Comparison of ENCODE assay signal across 10 cellular contexts in genomic region chr16:4309102-4309832, GRCh38. TPM values are rescaled to one million over a fixed set of nuclear protein-coding genes. Genes with fewer than 3 reads are reported as not detected.
DNase-seq lines count a peak whose midpoint lies in the region; ATAC-seq and TF ChIP-seq lines count a peak whose summit lies in the region.
"Had no signal": no experiment of that assay in that cellular context is flagged by ENCODE, and none has a peak within 500 bp of the region (broad histone marks: within the 10 kb centered on the region; RNA-seq: fewer than 3 reads in every experiment).

No MANE protein-coding gene starts in this region.

- H3K9me3 ChIP-seq in PC-3 (ENCODE audit: low read length), result no peaks in the 10 kb centered on the region
- no peaks in the 10 kb centered on the region for H3K9me3 ChIP-seq in gastroesophageal sphincter
- no peaks in the 10 kb centered on the region for H3K9me3 ChIP-seq in stomach smooth muscle (ENCODE audit: control insufficient read depth in 2 of 2, low read length in 2 of 2)
- H3K9me3 ChIP-seq in left lung, result no peaks in the 10 kb centered on the region
- no peaks in the 10 kb centered on the region for H3K9me3 ChIP-seq in transverse colon
- no peaks in the 10 kb centered on the region for H3K9me3 ChIP-seq in GM23248 (ENCODE audit: low read depth)
- H3K9me3 ChIP-seq: HAP-1 had no signal

- no peak overlapping the region for H3K9ac ChIP-seq in PC-3 (ENCODE audit: low read length)
- no peak overlapping the region for H3K9ac ChIP-seq in stomach smooth muscle (ENCODE audit: low read length in 2 of 2)
- H3K9ac ChIP-seq in GM23248, result no peak overlapping the region

- H3K27ac ChIP-seq in PC-3 (ENCODE audit: low read length), result no peak overlapping the region
- peak overlapping the region in 3 of 4 donors; percentile 67 to 78 (median 71) for H3K27ac ChIP-seq in gastroesophageal sphincter
- peak overlapping the region; percentile 64 for H3K27ac ChIP-seq in stomach smooth muscle (ENCODE audit: low read length)
- H3K27ac ChIP-seq in left lung, result no peak overlapping the region
- peak overlapping the region in 2 of 4 donors; percentile 28 to 36 for H3K27ac ChIP-seq in transverse colon
- H3K27ac ChIP-seq in GM23248, result no peak overlapping the region
- H3K27ac ChIP-seq: PC-9 had no signal

- CTCF ChIA-PET in PC-3 (lab: Charles Lee), result interaction anchor here (0.7 kb wide), 1 partner anchor 19 kb away, joined by 4 read pairs; no protein-coding TSS in a partner anchor

- no peak for ATAC-seq in PC-3
- no peak for ATAC-seq in gastroesophageal sphincter
- no peak for ATAC-seq in left lung

- in situ Hi-C loops in transverse colon (cut with MboI; ENCODE audit: low pct_ligation_motif_present in 1 of 4, low pct_unique_long_range_greater_than_20kb in 1 of 4, low sequenced_read_pairs in 3 of 4), result no loop called here
- in situ Hi-C loops in GM23248 (cut with MboI), result no loop called here

- H3K36me3 Mint-ChIP-seq in activated naive CD4-positive, alpha-beta T cell treated with anti-CD3 and anti-CD28 coated beads, Interleukin-2, amount 50 U/mL, for 24 hours, result peaks cover 3% of the 10 kb centered on the region

- no peaks in the 10 kb centered on the region for H3K9me3 Mint-ChIP-seq in activated naive CD4-positive, alpha-beta T cell treated with anti-CD3 and anti-CD28 coated beads, Interleukin-2, amount 50 U/mL, for 24 hours

- POLR2A ChIA-PET in PC-3 (lab: Charles Lee; ENCODE audit: unreplicated experiment), result no interaction called here

- H3K79me2 ChIP-seq in PC-3 (ENCODE audit: low read length) (peaks cover 12% of the 10 kb centered on the region), GM23248 (ENCODE audit: insufficient read depth) (no peaks in the 10 kb centered on the region)

- H2AFZ ChIP-seq in PC-3 (ENCODE audit: low read length), result no peak overlapping the region
- no peak overlapping the region for H2AFZ ChIP-seq in GM23248
- H2AFZ ChIP-seq: PC-9 had no signal

- H3K4me3 Mint-ChIP-seq in activated naive CD4-positive, alpha-beta T cell treated with anti-CD3 and anti-CD28 coated beads, Interleukin-2, amount 50 U/mL, for 24 hours, result peak overlapping the region; percentile 26

- H4K20me1 ChIP-seq in PC-3 (ENCODE audit: low read length) (no peaks in the 10 kb centered on the region), GM23248 (ENCODE audit: insufficient read depth) (no peaks in the 10 kb centered on the region)

- H3K4me1 ChIP-seq in PC-3 (ENCODE audit: insufficient read depth, low read length), result peaks cover 23% of the 10 kb centered on the region
- peaks cover 0 to 47% (median 9%) of the 10 kb centered on the region in 3 donors for H3K4me1 ChIP-seq in gastroesophageal sphincter
- peaks cover 17% of the 10 kb centered on the region for H3K4me1 ChIP-seq in stomach smooth muscle (ENCODE audit: control insufficient read depth, insufficient read depth, low read length)
- H3K4me1 ChIP-seq in left lung, result peaks cover 10 to 35% of the 10 kb centered on the region in 2 donors
- peaks cover 6 to 26% (median 13%) of the 10 kb centered on the region in 4 donors for H3K4me1 ChIP-seq in transverse colon
- no peaks in the 10 kb centered on the region for H3K4me1 ChIP-seq in GM23248 (ENCODE audit: insufficient read depth)

- no peak for DNase-seq in activated naive CD4-positive, alpha-beta T cell treated with anti-CD3 and anti-CD28 coated beads, Interleukin-2, amount 50 U/mL, for 16 hours
- peak; percentile 16 for DNase-seq in PC-3
- DNase-seq in left lung, result no peak
- no peak for DNase-seq in transverse colon
- no peak for DNase-seq in GM23248

- peaks cover 5% of the 10 kb centered on the region for H3K27me3 Mint-ChIP-seq in activated naive CD4-positive, alpha-beta T cell treated with anti-CD3 and anti-CD28 coated beads, Interleukin-2, amount 50 U/mL, for 24 hours

- no peak for TF ChIP-seq CTCF in PC-3 (conservative IDR thresholded peaks at IDR 0.05; ENCODE audit: low read depth, low read length)
- no peak for TF ChIP-seq CTCF in gastroesophageal sphincter (IDR thresholded peaks at IDR 0.05)
- TF ChIP-seq CTCF in left lung (IDR thresholded peaks at IDR 0.05), result no peak
- no peak for TF ChIP-seq CTCF in transverse colon (IDR thresholded peaks at IDR 0.05)

- no peaks in the 10 kb centered on the region for H3K27me3 ChIP-seq in PC-3 (ENCODE audit: low read length)
- no peaks in the 10 kb centered on the region for H3K27me3 ChIP-seq in gastroesophageal sphincter
- no peaks in the 10 kb centered on the region for H3K27me3 ChIP-seq in stomach smooth muscle (ENCODE audit: control insufficient read depth in 1 of 2, insufficient read depth in 2 of 2, low read length in 2 of 2)
- H3K27me3 ChIP-seq in left lung, result peaks cover 0 to 13% of the 10 kb centered on the region in 2 donors
- H3K27me3 ChIP-seq in transverse colon, result peaks cover 13% of the 10 kb centered on the region
- no peaks in the 10 kb centered on the region for H3K27me3 ChIP-seq in GM23248 (replicated peaks; ENCODE audit: insufficient read depth)

- intact Hi-C loops in PC-3 (cut with micrococcal nuclease), result no loop called here
- intact Hi-C loops in left lung (cut with DNase I), result no loop called here
- intact Hi-C loops in transverse colon (cut with DNase I; ENCODE audit: low total_unique reads), result no loop called here

- H3K27ac Mint-ChIP-seq in activated naive CD4-positive, alpha-beta T cell treated with anti-CD3 and anti-CD28 coated beads, Interleukin-2, amount 50 U/mL, for 24 hours, result peak overlapping the region; percentile 27

- H3K4me1 Mint-ChIP-seq in activated naive CD4-positive, alpha-beta T cell treated with anti-CD3 and anti-CD28 coated beads, Interleukin-2, amount 50 U/mL, for 24 hours, result peaks cover 32% of the 10 kb centered on the region

- WGBS in gastroesophageal sphincter (ENCODE audit: low coverage in 1 of 2), 2 donors, result 83 to 90% methylated on average over 2 to 6 of the region's 14 CpGs
- WGBS in transverse colon (ENCODE audit: low coverage in 1 of 2), 2 donors, result 81 to 88% methylated on average over 6 to 14 of the region's 14 CpGs
- 94 to 96% methylated on average over 14 of the region's 14 CpGs for WGBS in GM23248 (ENCODE audit: low coverage in 1 of 2, low lambda C conversion rate in 2 of 2, missing lambda C conversion rate in 2 of 2), 2 experiments

- H3F3A ChIP-seq in PC-3 (ENCODE audit: low read length, unreplicated experiment) (no peaks in the 10 kb centered on the region), GM23248 (ENCODE audit: insufficient read depth) (peaks cover 14% of the 10 kb centered on the region)

- TF ChIP-seq EP300 in gastroesophageal sphincter (IDR thresholded peaks at IDR 0.05) (no peak), transverse colon (IDR thresholded peaks at IDR 0.05; ENCODE audit: low read depth) (no peak)

- TF ChIP-seq POLR2A in gastroesophageal sphincter (IDR thresholded peaks at IDR 0.05) (no peak), transverse colon (IDR thresholded peaks at IDR 0.05) (no peak)

- H3K4me3 ChIP-seq in PC-3 (ENCODE audit: low read length), result no peak overlapping the region
- H3K4me3 ChIP-seq in gastroesophageal sphincter, result no peak overlapping the region
- H3K4me3 ChIP-seq in stomach smooth muscle (ENCODE audit: low read length in 2 of 2), result no peak overlapping the region
- no peak overlapping the region for H3K4me3 ChIP-seq in left lung
- H3K4me3 ChIP-seq in transverse colon, result no peak overlapping the region
- no peak overlapping the region for H3K4me3 ChIP-seq in GM23248
- H3K4me3 ChIP-seq: HAP-1, PC-9 had no signal

- no peaks in the 10 kb centered on the region for H3K36me3 ChIP-seq in PC-3 (ENCODE audit: low read depth, low read length)
- H3K36me3 ChIP-seq in gastroesophageal sphincter, result no peaks in the 10 kb centered on the region
- H3K36me3 ChIP-seq in stomach smooth muscle (ENCODE audit: control insufficient read depth in 2 of 2, insufficient read depth in 2 of 2, low read length in 2 of 2), result no peaks in the 10 kb centered on the region
- H3K36me3 ChIP-seq in left lung, result no peaks in the 10 kb centered on the region
- H3K36me3 ChIP-seq in transverse colon, result no peaks in the 10 kb centered on the region
- no peaks in the 10 kb centered on the region for H3K36me3 ChIP-seq in GM23248 (ENCODE audit: low read depth)

- H3K4me2 ChIP-seq in PC-3 (ENCODE audit: low read length) (no peak overlapping the region), GM23248 (ENCODE audit: unreplicated experiment) (no peak overlapping the region)

- H3K9me2 ChIP-seq in PC-3 (replicated peaks; ENCODE audit: low read length) (no peaks in the 10 kb centered on the region), GM23248 (ENCODE audit: insufficient read depth) (no peaks in the 10 kb centered on the region)

- BruUV-seq in PC-3 (replicated peaks; lab: Mats Ljungman, UMichigan), result no TSS peak

RNA-seq across cellular contexts. Expression of gene GLIS2, which starts 6.6 kb away (rescaled TPM):
- total RNA-seq in PC-3 (2014; rRNA removed) (2.1 and 5.9 TPM in 2 replicates), gastroesophageal sphincter (10 to 100 TPM in 1 of 4 donors, 1 to 10 TPM in 3; 5.7 to 26.9 (median 7.9) TPM), left lung (10 to 100 TPM; 28.9 to 31.0 TPM), transverse colon (1 to 10 TPM in 3 of 4 donors, under 1 TPM in 1; 0.68 to 5.0 (median 1.8) TPM)
- total RNA-seq in GM23248 (2014; rRNA removed; shearing (Covaris generic)), result 2.9 and 3.2 TPM in 2 replicates
- 6.8 and 7.3 TPM in 2 replicates for polyA plus RNA-seq in GM23248 (2016; fragmentation: Nextera tagmentation; extraction: Ambion mirVana)

RNA-seq across cellular contexts. Expression of gene TFAP4, which starts 36.4 kb away (rescaled TPM):
- total RNA-seq in PC-3 (2014; rRNA removed) (35.7 and 38.1 TPM in 2 replicates), gastroesophageal sphincter (1 to 10 TPM; 3.3 to 5.9 (median 4.7) TPM), left lung (10 to 100 TPM in 1 of 2 donors, 1 to 10 TPM in 1; 6.4 to 12.8 TPM), transverse colon (1 to 10 TPM; 4.6 to 8.4 (median 6.3) TPM)
- total RNA-seq in GM23248 (2014; rRNA removed; shearing (Covaris generic)), result 3.4 and 5.4 TPM in 2 replicates
- 0.91 and 1.5 TPM in 2 replicates for polyA plus RNA-seq in GM23248 (2016; fragmentation: Nextera tagmentation; extraction: Ambion mirVana)

RNA-seq across cellular contexts. Expression of gene PAM16, which starts 41.9 kb away (rescaled TPM):
- 91.2 and 95.5 TPM in 2 replicates for total RNA-seq in PC-3 (2014; rRNA removed)
- total RNA-seq in gastroesophageal sphincter, result 10 to 100 TPM; 26.0 to 37.3 (median 34.7) TPM
- total RNA-seq in left lung, result 10 to 100 TPM; 26.2 to 44.6 TPM
- total RNA-seq in transverse colon, result 10 to 100 TPM; 26.5 to 40.5 (median 29.2) TPM
- total RNA-seq in GM23248 (2014; rRNA removed; shearing (Covaris generic)), result 20.4 and 33.0 TPM in 2 replicates
- polyA plus RNA-seq in GM23248 (2016; fragmentation: Nextera tagmentation; extraction: Ambion mirVana), result 74.5 and 78.9 TPM in 2 replicates

Comparison
In these comparisons a context has a peak if more than half of its experiments do, and no peak if none do; other contexts are left out.
1. H3K27ac ChIP-seq: peak in gastroesophageal sphincter (3 of 4) and stomach smooth muscle (single experiment); none in PC-3 (single experiment), left lung (0 of 2) and GM23248 (single experiment).